ENCODE assay signal across 20 cellular contexts in genomic region chr1:70672333-70672935, GRCh38.
"Had no signal": no experiment of that assay in that cellular context is flagged by ENCODE, and none has a peak within 500 bp of the region (broad histone marks: within the 10 kb centered on the region; RNA-seq: fewer than 3 reads in every experiment).

No MANE protein-coding gene starts in this region.

- H3K27ac ChIP-seq: coronary artery had no signal

- H3K36me3 ChIP-seq: breast epithelium, tibial artery had no signal

- H3K4me3 ChIP-seq: breast epithelium, coronary artery, lung, tibial artery had no signal

- DNase-seq: activated CD4-positive, alpha-beta T cell treated with anti-CD3 and anti-CD28 coated beads for 1 hour; activated CD8-positive, alpha-beta memory T cell treated with anti-CD3 and anti-CD28 coated beads, Interleukin-2, amount 50 U/mL, for 4 hours; activated T-cell treated with anti-CD3 and anti-CD28 coated beads, Interleukin-2, amount 50 U/mL, for 24 hours; amniotic stem cell; cerebellar nuclear complex; endodermal cell; glutamatergic neuron; hypothalamus; naive thymus-derived CD8-positive, alpha-beta T cell; retina; stimulated activated CD4-positive, alpha-beta T cell treated with anti-CD3 and anti-CD28 coated beads, Interleukin-12 subunit alpha, Interleukin-12 subunit beta, amount 100 ng/mL, for 4 hours; stimulated activated CD4-positive, alpha-beta T cell treated with anti-CD3 and anti-CD28 coated beads, Interleukin-4, amount 100 ng/mL, for 4 hours; stimulated activated naive CD8-positive, alpha-beta T cell treated with anti-CD3 and anti-CD28 coated beads, Interleukin-15, Interleukin-2, amounts not matched to agents 100 U/mL and 50 U/mL, for 24 hours; T-helper 1 cell; T-helper 9 cell; tibial artery had no signal

- H3K4me1 ChIP-seq: breast epithelium had no signal

- H3K9me3 ChIP-seq: breast epithelium, tibial artery had no signal

- H3K27me3 ChIP-seq: breast epithelium, tibial artery had no signal

- ATAC-seq: activated T-helper 17 cell treated with anti-CD3 and anti-CD28 coated beads, Interleukin-2, amount 50 U/mL, for 72 hours; naive thymus-derived CD8-positive, alpha-beta T cell; stimulated activated naive CD8-positive, alpha-beta T cell treated with anti-CD3 and anti-CD28 coated beads, Interleukin-15, Interleukin-2, amounts not matched to agents 100 U/mL and 50 U/mL, for 24 hours had no signal
